Comparison of ENCODE assay signal across 8 cellular contexts in genomic region chr1:83998205-83998598, GRCh38. TPM values are rescaled to one million over a fixed set of nuclear protein-coding genes. Genes with fewer than 3 reads are reported as not detected.
DNase-seq lines count a peak whose midpoint lies in the region; FAIRE-seq and TF ChIP-seq lines count a peak whose summit lies in the region.

No MANE protein-coding gene starts in this region.

- H3K27me3 ChIP-seq in endodermal cell (ENCODE audit: control insufficient read depth, insufficient read depth, low read length, poor library complexity, severe bottlenecking) (peaks cover 67% of the 10 kb centered on the region), neuronal stem cell (ENCODE audit: control insufficient read depth in 3 of 3, insufficient read depth in 3 of 3, low read depth in 1 of 3, low read length in 3 of 3) (peaks cover 0 to 65% (median 0%) of the 10 kb centered on the region in 3 experiments), Karpas-422 (ENCODE audit: low read length) (no peaks in the 10 kb centered on the region)

- H3K27ac Mint-ChIP-seq in endodermal cell: no peak overlapping the region

- no peak overlapping the region for H3K23ac ChIP-seq in neuronal stem cell (ENCODE audit: low read depth, low read length, poor library complexity)

- H4K20me1 ChIP-seq in Karpas-422 (ENCODE audit: insufficient read depth, low read depth, low read length): no peaks in the 10 kb centered on the region

- no peak overlapping the region for H3K4ac ChIP-seq in neuronal stem cell (ENCODE audit: low read length)

- no peaks in the 10 kb centered on the region for H3K79me2 ChIP-seq in Karpas-422 (ENCODE audit: low read length)

- H3K79me1 ChIP-seq in neuronal stem cell (ENCODE audit: low read depth, low read length): no peaks in the 10 kb centered on the region

- H3K4me3 Mint-ChIP-seq in endodermal cell: peak overlapping the region; percentile 68

- no peak overlapping the region for H2BK12ac ChIP-seq in neuronal stem cell (ENCODE audit: low read length)

- H3K9ac ChIP-seq in endodermal cell (ENCODE audit: extremely low read depth, low read length, poor library complexity, severe bottlenecking) (no peak overlapping the region), neuronal stem cell (ENCODE audit: low read depth, low read length, poor library complexity) (no peak overlapping the region), Karpas-422 (ENCODE audit: low read length) (no peak overlapping the region)

- no peak overlapping the region for H3K27ac ChIP-seq in endodermal cell (ENCODE audit: low read depth, low read length)
- no peak overlapping the region for H3K27ac ChIP-seq in neuronal stem cell (replicated peaks; ENCODE audit: low read length)
- no peak overlapping the region for H3K27ac ChIP-seq in Karpas-422 (ENCODE audit: low read length)

- no peak overlapping the region for H3K18ac ChIP-seq in neuronal stem cell (ENCODE audit: low read length)

- H3K9me2 ChIP-seq in Karpas-422 (replicated peaks; ENCODE audit: insufficient read depth, low read length): no peaks in the 10 kb centered on the region

- H4K91ac ChIP-seq in neuronal stem cell (ENCODE audit: low read depth, low read length, poor library complexity): no peak overlapping the region

- peak overlapping the region; percentile 99 for H2AFZ ChIP-seq in neuronal stem cell (ENCODE audit: low read length)
- H2AFZ ChIP-seq in Karpas-422 (ENCODE audit: low read length): no peak overlapping the region

- H3K4me3 ChIP-seq in endodermal cell (ENCODE audit: low read length) (peak overlapping the region; percentile 85), neuronal stem cell (ENCODE audit: low read length in 2 of 2) (peak overlapping the region; percentile 67 to 96), Karpas-422 (ENCODE audit: low read length) (no peak overlapping the region)

- no peaks in the 10 kb centered on the region for H3K4me1 Mint-ChIP-seq in endodermal cell

- TF ChIP-seq CTCF in endodermal cell (conservative IDR thresholded peaks at IDR 0.05): no peak

- no peak overlapping the region for H3K14ac ChIP-seq in neuronal stem cell (ENCODE audit: low read length)

- peak overlapping the region; percentile 73 for H3K4me2 ChIP-seq in neuronal stem cell (ENCODE audit: insufficient read depth, low read length, poor library complexity, severe bottlenecking)
- no peak overlapping the region for H3K4me2 ChIP-seq in Karpas-422 (ENCODE audit: low read depth, low read length, poor library complexity, severe bottlenecking)

- FAIRE-seq in HTR-8/SVneo (lab: Jason Lieb, UNC): no peak

- 8 to 9% methylated on average over 10 to 11 of the region's 12 CpGs for WGBS in endodermal cell (ENCODE audit: insufficient coverage in 1 of 2, insufficient read length in 1 of 2), 2 experiments
- WGBS in neuronal stem cell (ENCODE audit: extremely low coverage in 2 of 2, insufficient read length in 2 of 2, insufficient replicate concordance in 1 of 2), 2 donors: no CpG with 5 or more reads among the region's 12 CpGs

- no peaks in the 10 kb centered on the region for H3K36me3 ChIP-seq in endodermal cell (ENCODE audit: control insufficient read depth, insufficient read depth, low read length)
- no peaks in the 10 kb centered on the region for H3K36me3 ChIP-seq in neuronal stem cell (replicated peaks in 1 of 2; ENCODE audit: control insufficient read depth in 2 of 2, insufficient read depth in 2 of 2, low read length in 2 of 2)
- H3K36me3 ChIP-seq in Karpas-422 (ENCODE audit: insufficient read depth, low read length): no peaks in the 10 kb centered on the region

- H3K9me3 Mint-ChIP-seq in endodermal cell: no peaks in the 10 kb centered on the region

- no peaks in the 10 kb centered on the region for H3K9me3 ChIP-seq in endodermal cell (ENCODE audit: control insufficient read depth, low read length)
- H3K9me3 ChIP-seq in neuronal stem cell (replicated peaks in 1 of 2; ENCODE audit: control insufficient read depth in 2 of 2, insufficient read depth in 1 of 2, low read depth in 1 of 2, low read length in 2 of 2): no peaks in the 10 kb centered on the region
- H3K9me3 ChIP-seq in Karpas-422 (ENCODE audit: low read length): no peaks in the 10 kb centered on the region

- no peak overlapping the region for H2AK5ac ChIP-seq in neuronal stem cell (ENCODE audit: low read depth, low read length)

- H3K4me1 ChIP-seq in endodermal cell (ENCODE audit: control insufficient read depth, insufficient read depth, low read length) (no peaks in the 10 kb centered on the region), neuronal stem cell (ENCODE audit: control insufficient read depth in 2 of 2, insufficient read depth in 1 of 2, low read depth in 1 of 2, low read length in 2 of 2) (peaks cover 0 to 4% of the 10 kb centered on the region in 2 donors), Karpas-422 (ENCODE audit: low read length) (no peaks in the 10 kb centered on the region)

- DNase-seq in Daoy (ENCODE audit: low read depth) (peak; percentile 63), NCI-H748 treated with DMSO at 0.1 percent for 48 hours (lab: John Stamatoyannopoulos, UW) (peak; percentile 14), endodermal cell (no peak), neuronal stem cell (ENCODE audit: low spot score) (peak; percentile 3), NCI-H187 treated with DMSO at 0.1 percent for 48 hours (lab: John Stamatoyannopoulos, UW) (no peak), Karpas-422 (no peak), HTR-8/SVneo (ENCODE audit: insufficient read length, low spot score) (no peak), occipital lobe (lab: John Stamatoyannopoulos, UW) (no peak)

- H3K36me3 Mint-ChIP-seq in endodermal cell (ENCODE audit: low read depth): no peaks in the 10 kb centered on the region

- H2BK120ac ChIP-seq in neuronal stem cell (ENCODE audit: low read depth, low read length): no peak overlapping the region

- H3K27me3 Mint-ChIP-seq in endodermal cell (ENCODE audit: insufficient read depth): peaks cover 82% of the 10 kb centered on the region

- peak overlapping the region; percentile 68 for H2BK15ac ChIP-seq in neuronal stem cell (ENCODE audit: low read length)

- H4K8ac ChIP-seq in neuronal stem cell (ENCODE audit: low read depth, low read length): no peak overlapping the region

- no peak overlapping the region for H2BK5ac ChIP-seq in neuronal stem cell (ENCODE audit: low read length)

RNA-seq across cellular contexts. Expression of gene TTLL7, which starts 0.7 kb away (rescaled TPM):
- 13.3 and 15.5 TPM in 2 replicates for total RNA-seq in Daoy (2014; rRNA removed; shearing (Covaris generic))
- total RNA-seq in endodermal cell (1 to 10 TPM; 3.4 to 3.7 TPM), occipital lobe (215 TPM)
- polyA plus RNA-seq in endodermal cell (2013, experiment 1 of 2): 8.7 TPM
- 6.7 TPM for polyA plus RNA-seq in endodermal cell (2013, experiment 2 of 2)
- polyA plus RNA-seq in neuronal stem cell (2013, experiment 1 of 2): 6.2 TPM
- 6.1 TPM for polyA plus RNA-seq in neuronal stem cell (2013, experiment 2 of 2)
- not detected in 2 replicates for total RNA-seq in Karpas-422 (2014; rRNA removed; shearing (Covaris generic); ENCODE audit: low replicate concordance)

Comparison
In these comparisons a context has a peak if more than half of its experiments do, and no peak if none do; other contexts are left out.
1. DNase-seq: peak in Daoy (single experiment), NCI-H748 treated with DMSO at 0.1 percent for 48 hours (single experiment) and neuronal stem cell (single experiment); none in endodermal cell (single experiment), NCI-H187 treated with DMSO at 0.1 percent for 48 hours (single experiment), Karpas-422 (single experiment), HTR-8/SVneo (single experiment) and occipital lobe (single experiment).
2. RNA of gene TTLL7, which starts 0.7 kb away (total RNA-seq): 215 TPM in occipital lobe (single experiment); 13.3 to 15.5 TPM in Daoy, 3.4 to 3.7 TPM in endodermal cell and not detected in Karpas-422; every median in the first group is over 10 times any median in the second.